Comparison of ENCODE assay signal across 18 cellular contexts in genomic region chr4:172134536-172134935, GRCh38.
"Had no signal": no experiment of that assay in that cellular context is flagged by ENCODE, and none has a peak within 500 bp of the region (broad histone marks: within the 10 kb centered on the region; RNA-seq: fewer than 3 reads in every experiment).

No MANE protein-coding gene starts in this region.

- H3K36me3 ChIP-seq: adrenal gland, breast epithelium, left ventricle myocardium inferior, sigmoid colon, stomach, transverse colon, uterus had no signal

- H3K27me3 ChIP-seq: adrenal gland, breast epithelium, hepatocyte, sigmoid colon, stomach, transverse colon, uterus had no signal

- H3K9me3 ChIP-seq: adrenal gland, breast epithelium, left ventricle myocardium inferior, sigmoid colon, stomach, transverse colon, uterus had no signal

- H3K4me2 ChIP-seq: hepatocyte, smooth muscle cell had no signal

- ATAC-seq: activated T-helper 17 cell treated with anti-CD3 and anti-CD28 coated beads, Interleukin-2, amount 50 U/mL, for 72 hours; naive thymus-derived CD4-positive, alpha-beta T cell; stimulated activated memory B cell treated with anti-CD40 and anti-IgM and Interleukin-4, amounts not matched to agents 10 μg/mL and 1 μg/mL and 100 μg/mL, for 72 hours had no signal

- H3K4me1 ChIP-seq: adrenal gland, breast epithelium, left ventricle myocardium inferior, sigmoid colon, stomach, transverse colon, uterus had no signal

- H3K79me2 ChIP-seq: hepatocyte had no signal

- H3K27ac ChIP-seq: adrenal gland, breast epithelium, hepatocyte, left ventricle myocardium inferior, sigmoid colon, stomach, transverse colon, uterus had no signal

- H2AFZ ChIP-seq: hepatocyte had no signal

- DNase-seq: activated CD8-positive, alpha-beta memory T cell treated with anti-CD3 and anti-CD28 coated beads for 24 hours; activated CD8-positive, alpha-beta memory T cell treated with anti-CD3 and anti-CD28 coated beads, Interleukin-2, amount 50 U/mL, for 4 hours; activated T-cell treated with anti-CD3 and anti-CD28 coated beads, Interleukin-2, amount 50 U/mL, for 24 hours; adrenal gland; cortex of kidney; foreskin melanocyte; left ventricle myocardium inferior; naive thymus-derived CD4-positive, alpha-beta T cell; sigmoid colon; stimulated activated CD4-positive, alpha-beta T cell treated with anti-CD3 and anti-CD28 coated beads, Interleukin-15, amount 100 ng/mL, for 24 hours; stomach; transverse colon; uterus had no signal

- H3K4me3 ChIP-seq: adrenal gland, breast epithelium, hepatocyte, left ventricle myocardium inferior, sigmoid colon, smooth muscle cell, stomach, transverse colon, uterus had no signal
